In the genomic region with DNA sequence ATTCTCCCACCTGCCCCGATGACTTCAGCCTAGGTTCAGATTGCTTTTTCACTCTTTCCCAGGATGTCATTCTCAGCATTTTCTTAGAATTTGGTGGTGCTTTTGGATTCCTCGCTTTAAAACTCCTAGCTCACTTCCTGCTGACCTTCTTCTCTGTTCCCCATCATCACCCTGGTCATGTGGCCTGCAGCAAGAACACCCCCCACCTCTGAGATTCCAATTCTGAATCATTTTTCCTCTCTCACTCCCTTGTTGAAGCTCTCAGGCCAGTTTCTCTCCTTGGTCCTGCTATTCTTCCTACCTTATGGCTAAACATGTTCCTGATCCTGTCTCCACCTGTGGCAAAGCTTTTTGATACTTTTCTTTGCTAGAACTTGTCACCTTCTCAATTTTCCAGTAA, we compare ENCODE assay signal across 21 cellular contexts.
"Had no signal": no experiment of that assay in that cellular context is flagged by ENCODE, and none has a peak within 500 bp of the region (broad histone marks: within the 10 kb centered on the region; RNA-seq: fewer than 3 reads in every experiment).

No MANE protein-coding gene starts in this region.

- H3K27me3 ChIP-seq: esophagus squamous epithelium, heart left ventricle, ovary, right lobe of liver, transverse colon had no signal

- H3K9me3 Mint-ChIP-seq: activated T-helper 17 cell treated with anti-CD3 and anti-CD28 coated beads, Interleukin-2, amount 50 U/mL, for 72 hours; T-helper 2 cell treated with Interferon-gamma antibody and Interleukin-4, amounts not matched to agents 5 μg/mL and 100 μg/mL, for 36 hours had no signal

- H3K4me1 Mint-ChIP-seq: activated T-helper 17 cell treated with anti-CD3 and anti-CD28 coated beads, Interleukin-2, amount 50 U/mL, for 72 hours; immature natural killer cell had no signal

- H3K27ac Mint-ChIP-seq: activated T-helper 17 cell treated with anti-CD3 and anti-CD28 coated beads, Interleukin-2, amount 50 U/mL, for 72 hours; immature natural killer cell; T-helper 2 cell treated with Interferon-gamma antibody and Interleukin-4, amounts not matched to agents 5 μg/mL and 100 μg/mL, for 36 hours had no signal

- H3K27ac ChIP-seq: esophagus squamous epithelium, lower lobe of right lung, ovary, right lobe of liver, transverse colon had no signal

- ATAC-seq: activated T-helper 17 cell treated with anti-CD3 and anti-CD28 coated beads, Interleukin-2, amount 50 U/mL, for 72 hours; heart left ventricle; left colon; lower lobe of right lung; right lobe of liver; stimulated activated naive CD8-positive, alpha-beta T cell treated with anti-CD3 and anti-CD28 coated beads, Interleukin-15, Interleukin-2, amounts not matched to agents 100 U/mL and 50 U/mL, for 24 hours had no signal

- H3K36me3 ChIP-seq: esophagus squamous epithelium, heart left ventricle, lower lobe of right lung, ovary, right lobe of liver, transverse colon had no signal

- H3K4me3 Mint-ChIP-seq: activated T-helper 17 cell treated with anti-CD3 and anti-CD28 coated beads, Interleukin-2, amount 50 U/mL, for 72 hours; immature natural killer cell; neural crest cell; T-helper 2 cell treated with Interferon-gamma antibody and Interleukin-4, amounts not matched to agents 5 μg/mL and 100 μg/mL, for 36 hours had no signal

- H3K27me3 Mint-ChIP-seq: activated T-helper 17 cell treated with anti-CD3 and anti-CD28 coated beads, Interleukin-2, amount 50 U/mL, for 72 hours had no signal

- DNase-seq: activated CD4-positive, CD25-positive, alpha-beta regulatory T cell treated with anti-CD3 and anti-CD28 coated beads, Interleukin-2, amount 50 U/mL, for 72 hours; activated naive CD4-positive, alpha-beta T cell treated with Interleukin-2 at 50 U/mL for 16 hours; activated T-cell treated with anti-CD3 and anti-CD28 coated beads for 4 hours; central memory CD4-positive, alpha-beta T cell; cortex of kidney; effector CD4-positive, alpha-beta T cell; esophagus squamous epithelium; heart left ventricle; immature natural killer cell; left colon; lower lobe of right lung; midbrain; ovary; right lobe of liver; stimulated activated naive CD8-positive, alpha-beta T cell treated with anti-CD3 and anti-CD28 coated beads, Interleukin-15, Interleukin-2, amounts not matched to agents 100 U/mL and 50 U/mL, for 24 hours; SW 1271; transverse colon had no signal

- H3K9me3 ChIP-seq: esophagus squamous epithelium, heart left ventricle, lower lobe of right lung, ovary, right lobe of liver, transverse colon had no signal

- H3K36me3 Mint-ChIP-seq: immature natural killer cell had no signal

- H3K4me2 ChIP-seq: smooth muscle cell had no signal

- H3K4me3 ChIP-seq: esophagus squamous epithelium, heart left ventricle, lower lobe of right lung, ovary, right lobe of liver, smooth muscle cell, transverse colon had no signal
